17 cellular contexts compared by ENCODE assay signal in the genomic region with DNA sequence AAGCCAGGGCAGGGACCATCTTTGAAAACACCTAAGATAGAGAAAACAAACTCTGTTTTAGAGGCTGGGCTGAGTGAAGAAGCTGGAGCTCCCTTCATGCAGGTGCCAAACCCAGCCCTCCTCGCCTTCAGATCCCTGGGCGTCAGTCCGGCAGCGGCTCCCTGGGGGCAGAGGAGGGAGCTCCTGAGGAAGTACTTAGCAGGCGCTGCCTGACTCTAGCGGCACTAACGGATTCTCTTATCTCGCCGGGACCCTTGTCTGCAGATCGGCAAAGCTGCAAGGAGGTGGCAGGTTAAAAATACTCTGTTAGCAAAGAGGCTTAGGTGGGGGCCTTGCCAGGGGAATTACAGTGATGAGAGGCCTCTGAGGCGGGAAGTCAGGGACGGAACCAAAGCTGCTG.
"Had no signal": no experiment of that assay in that cellular context is flagged by ENCODE, and none has a peak within 500 bp of the region (broad histone marks: within the 10 kb centered on the region; RNA-seq: fewer than 3 reads in every experiment).

No MANE protein-coding gene starts in this region.

- H3K9me3 ChIP-seq: body of pancreas, pancreas, psoas muscle, thyroid gland had no signal

- ATAC-seq: activated naive CD8-positive, alpha-beta T cell treated with anti-CD3 and anti-CD28 coated beads, Interleukin-2, amount 50 U/mL, for 24 hours; body of pancreas; esophagus mucosa; pancreas; psoas muscle; right cardiac atrium had no signal

- H3K36me3 ChIP-seq: cardiac muscle cell, pancreas, thyroid gland had no signal

- DNase-seq: activated CD4-positive, alpha-beta memory T cell treated with anti-CD3 and anti-CD28 coated beads for 36 hours; activated CD4-positive, alpha-beta T cell treated with anti-CD3 and anti-CD28 coated beads for 48 hours; activated gamma-delta T cell; activated naive CD4-positive, alpha-beta T cell treated with anti-CD3 and anti-CD28 coated beads, Interleukin-2, amount 50 U/mL, for 16 hours; activated naive CD8-positive, alpha-beta T cell treated with anti-CD3 and anti-CD28 coated beads, Interleukin-2, amount 50 U/mL, for 24 hours; body of pancreas; head of caudate nucleus; pancreas; psoas muscle; stimulated activated CD4-positive, alpha-beta T cell treated with anti-CD3 and anti-CD28 coated beads, Interleukin-1b, Interleukin-23, amount 100 ng/mL, for 48 hours; thyroid gland had no signal

- H3K27me3 ChIP-seq: body of pancreas, cardiac muscle cell, pancreas, thyroid gland had no signal

- H3K27ac ChIP-seq: body of pancreas, cardiac muscle cell, pancreas, psoas muscle, thyroid gland had no signal

- H3K4me3 ChIP-seq: body of pancreas, cardiac muscle cell, pancreas, psoas muscle, thyroid gland had no signal

- FAIRE-seq: frontal cortex, islet of Langerhans, pancreas, urothelium cell line had no signal
